Comparison of ENCODE assay signal across 16 cellular contexts in genomic region chr6:52564856-52565255, GRCh38.
"Had no signal": no experiment of that assay in that cellular context is flagged by ENCODE, and none has a peak within 500 bp of the region (broad histone marks: within the 10 kb centered on the region; RNA-seq: fewer than 3 reads in every experiment).

No MANE protein-coding gene starts in this region.

- H3K27ac Mint-ChIP-seq: activated naive CD4-positive, alpha-beta T cell treated with anti-CD3 and anti-CD28 coated beads, Interleukin-2, amount 50 U/mL, for 72 hours; endodermal cell; memory B cell; natural killer cell treated with Interleukin-12 subunit alpha and Interleukin-12 subunit beta and Interleukin-15 and Interleukin-18, amount 100 ng/mL, for 72 hours had no signal

- H3K27me3 Mint-ChIP-seq: memory B cell; natural killer cell treated with Interleukin-12 subunit alpha and Interleukin-12 subunit beta and Interleukin-15 and Interleukin-18, amount 100 ng/mL, for 72 hours had no signal

- DNase-seq: activated CD4-positive, alpha-beta T cell treated with anti-CD3 and anti-CD28 coated beads, Interleukin-2, amount 50 U/mL, for 4 hours; activated effector memory CD4-positive, alpha-beta T cell treated with anti-CD3 and anti-CD28 coated beads, Interleukin-2, amount 50 U/mL, for 16 hours; activated T-cell treated with anti-CD3 and anti-CD28 coated beads, Interleukin-2, amount 50 U/mL, for 1 hour; amygdala; cerebellar nuclear complex; endodermal cell; erythroblast; ovary; retina; T-helper 2 cell; thyroid gland had no signal

- H3K4me2 ChIP-seq: smooth muscle cell had no signal

- H3K4me3 ChIP-seq: ovary, smooth muscle cell, thyroid gland, vagina had no signal

- ATAC-seq: activated naive CD4-positive, alpha-beta T cell treated with anti-CD3 and anti-CD28 coated beads, Interleukin-2, amount 50 U/mL, for 72 hours; natural killer cell treated with Interleukin-12 subunit alpha and Interleukin-12 subunit beta and Interleukin-15 and Interleukin-18, amount 100 ng/mL, for 72 hours had no signal

- H3K36me3 Mint-ChIP-seq: activated naive CD4-positive, alpha-beta T cell treated with anti-CD3 and anti-CD28 coated beads, Interleukin-2, amount 50 U/mL, for 72 hours; natural killer cell treated with Interleukin-12 subunit alpha and Interleukin-12 subunit beta and Interleukin-15 and Interleukin-18, amount 100 ng/mL, for 72 hours had no signal

- H3K4me3 Mint-ChIP-seq: endodermal cell; memory B cell; natural killer cell treated with Interleukin-12 subunit alpha and Interleukin-12 subunit beta and Interleukin-15 and Interleukin-18, amount 100 ng/mL, for 72 hours had no signal

- H3K9me3 Mint-ChIP-seq: activated naive CD4-positive, alpha-beta T cell treated with anti-CD3 and anti-CD28 coated beads, Interleukin-2, amount 50 U/mL, for 72 hours; endodermal cell; memory B cell; natural killer cell treated with Interleukin-12 subunit alpha and Interleukin-12 subunit beta and Interleukin-15 and Interleukin-18, amount 100 ng/mL, for 72 hours had no signal

- H3K27me3 ChIP-seq: ovary, thyroid gland, vagina had no signal

- H3K27ac ChIP-seq: ovary, thyroid gland, vagina had no signal

- H3K9me3 ChIP-seq: ovary, thyroid gland, vagina had no signal

- H3K36me3 ChIP-seq: ovary, thyroid gland, vagina had no signal
